2 cellular contexts compared by ENCODE assay signal in genomic region chr18:45174755-45175154, GRCh38.
TF ChIP-seq lines count a peak whose summit lies in the region.

No MANE protein-coding gene starts in this region.

TF ChIP-seq in SK-N-SH, 30 proteins besides CTCF, POLR2A, EP300 and RAD21 (continued from another document):
- TF ChIP-seq REST (IDR thresholded peaks at IDR 0.05; ENCODE audit: low read depth, low read length) (no peak), GABPA (IDR thresholded peaks at IDR 0.05; ENCODE audit: low read depth) (no peak), PBX3 (IDR thresholded peaks at IDR 0.05) (peak; percentile 28; the same call in 1 of the 2 replicates), EZH2phosphoT487 (IDR thresholded peaks at IDR 0.05; ENCODE audit: borderline replicate concordance, low read depth) (no peak), JUND (IDR thresholded peaks at IDR 0.05) (0 out of 2 replicates have a peak, but pooled peaks have one; percentile 11), ZBTB33 (IDR thresholded peaks at IDR 0.05; ENCODE audit: borderline replicate concordance, low read depth) (no peak)

TF ChIP-seq in SK-N-SH treated with all-trans-retinoic acid at 6 μM for 48 hours, 23 proteins besides CTCF, POLR2A, EP300 and RAD21 (continued from another document):
- TF ChIP-seq TSHZ2 (CRISPR knock-in tag; IDR thresholded peaks at IDR 0.05) (no peak), ESRRG (CRISPR knock-in tag; IDR thresholded peaks at IDR 0.05) (no peak), POU6F1 (CRISPR knock-in tag; IDR thresholded peaks at IDR 0.05; ENCODE audit: borderline replicate concordance, low read depth) (no peak), ZFP3 (CRISPR knock-in tag; IDR thresholded peaks at IDR 0.05) (no peak), ZNF70 (CRISPR knock-in tag; IDR thresholded peaks at IDR 0.05) (no peak), PPARA (CRISPR knock-in tag; IDR thresholded peaks at IDR 0.05; ENCODE audit: borderline replicate concordance) (no peak), CSDC2 (CRISPR knock-in tag; IDR thresholded peaks at IDR 0.05) (no peak)
